Comparison of ENCODE assay signal across 18 cellular contexts in genomic region chr5:170380361-170380951, GRCh38. TPM values are rescaled to one million over a fixed set of nuclear protein-coding genes. Genes with fewer than 3 reads are reported as not detected.
"Had no signal": no experiment of that assay in that cellular context is flagged by ENCODE, and none has a peak within 500 bp of the region (broad histone marks: within the 10 kb centered on the region; RNA-seq: fewer than 3 reads in every experiment).

No MANE protein-coding gene starts in this region.

- H3K79me2 ChIP-seq: parathyroid adenoma had no signal

- DNase-seq: activated naive CD4-positive, alpha-beta T cell treated with anti-CD3 and anti-CD28 coated beads for 36 hours; activated naive CD8-positive, alpha-beta T cell treated with anti-CD3 and anti-CD28 coated beads, Interleukin-2, amount 50 U/mL, for 24 hours; activated T-cell treated with anti-CD3 and anti-CD28 coated beads for 4 hours; aorta; effector memory CD4-positive, alpha-beta T cell; gastrocnemius medialis; naive thymus-derived CD4-positive, alpha-beta T cell; stimulated activated CD4-positive, alpha-beta T cell treated with anti-CD3 and anti-CD28 coated beads, Interleukin-15, amount 100 ng/mL, for 24 hours; stimulated activated CD4-positive, alpha-beta T cell treated with anti-CD3 and anti-CD28 coated beads, Interleukin-4, amount 100 ng/mL, for 1 hour; stimulated activated naive B cell treated with anti-CD40 and anti-IgM and Interleukin-4, amounts not matched to agents 10 μg/mL and 1 μg/mL and 100 μg/mL, for 72 hours had no signal

- H2AFZ ChIP-seq: parathyroid adenoma had no signal

- H3K4me3 ChIP-seq: gastrocnemius medialis, skin epidermis, tibial nerve, vagina had no signal

- H3K27me3 ChIP-seq: gastrocnemius medialis, tibial nerve, vagina had no signal

- H3K9me3 ChIP-seq: gastrocnemius medialis, tibial nerve, vagina had no signal

- H3K36me3 ChIP-seq: gastrocnemius medialis, tibial nerve, vagina had no signal

- H3K4me1 ChIP-seq: gastrocnemius medialis, tibial nerve, vagina had no signal

- H3K27ac ChIP-seq: gastrocnemius medialis, parathyroid adenoma, tibial nerve, vagina had no signal

- H3K9ac ChIP-seq: parathyroid adenoma had no signal

- ATAC-seq: activated CD4-positive, CD25-positive, alpha-beta regulatory T cell treated with anti-CD3 and anti-CD28 coated beads, Interleukin-2, amount 50 U/mL, for 24 hours; activated naive CD8-positive, alpha-beta T cell treated with anti-CD3 and anti-CD28 coated beads, Interleukin-2, amount 50 U/mL, for 24 hours; gastrocnemius medialis; left lobe of liver; naive thymus-derived CD4-positive, alpha-beta T cell; stimulated activated naive B cell treated with anti-CD40 and anti-IgM and Interleukin-4, amounts not matched to agents 10 μg/mL and 1 μg/mL and 100 μg/mL, for 72 hours had no signal

- FAIRE-seq: islet of Langerhans had no signal

RNA-seq across cellular contexts. Expression of gene KCNMB1, which starts 8.7 kb away (rescaled TPM):
- total RNA-seq: renal cortical epithelial cell had no signal
- polyA plus RNA-seq: naive thymus-derived CD4-positive, alpha-beta T cell had no signal
